24 cellular contexts compared by ENCODE assay signal in the genomic region with DNA sequence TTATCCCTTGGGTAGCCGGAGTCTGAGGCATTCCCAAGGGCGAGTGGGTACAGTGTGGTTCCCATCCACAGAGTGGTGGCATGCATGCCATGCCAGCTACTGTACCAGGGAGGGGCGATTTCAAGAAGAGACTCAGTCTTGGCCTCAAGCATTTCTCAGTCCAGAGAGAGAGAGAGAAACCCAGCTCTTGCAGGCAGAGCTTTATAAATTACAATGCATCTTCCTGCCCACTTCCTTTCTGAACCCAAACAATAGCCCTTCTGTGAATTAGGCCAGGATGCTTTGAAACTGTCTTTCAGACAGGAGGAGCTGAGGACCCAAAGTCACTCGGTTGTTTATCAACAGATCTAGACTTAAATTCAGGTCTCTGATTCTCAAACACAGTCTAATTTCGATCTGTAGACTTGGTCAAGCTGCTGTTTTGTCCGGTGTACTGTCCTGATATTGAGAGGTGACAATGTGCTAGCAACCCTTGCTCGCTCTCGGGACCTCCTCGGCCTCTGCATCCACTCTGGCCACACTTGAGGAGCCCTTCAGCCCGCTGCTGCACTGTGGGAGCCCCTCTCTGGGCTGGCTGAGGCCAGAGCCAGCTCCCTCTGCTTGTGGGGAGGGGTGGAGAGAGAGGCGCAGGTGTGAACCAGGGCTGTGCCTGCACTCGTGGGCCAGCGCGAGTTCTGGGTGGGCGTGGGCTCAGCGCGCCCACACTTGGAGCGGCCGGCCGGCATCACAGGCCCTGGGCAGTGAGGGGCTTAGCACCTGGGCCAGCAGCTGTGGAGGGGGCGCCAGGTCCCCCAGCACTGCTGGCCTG.
"Had no signal": no experiment of that assay in that cellular context is flagged by ENCODE, and none has a peak within 500 bp of the region (broad histone marks: within the 10 kb centered on the region; RNA-seq: fewer than 3 reads in every experiment).

No MANE protein-coding gene starts in this region.

- DNase-seq: activated B cell treated with CpG ODN at 0.5 μM for 24 hours; activated CD4-positive, alpha-beta T cell treated with anti-CD3 and anti-CD28 coated beads, Interleukin-2, amount 50 U/mL, for 1 hour; activated effector memory CD4-positive, alpha-beta T cell treated with anti-CD3 and anti-CD28 coated beads, Interleukin-2, amount 50 U/mL, for 16 hours; activated naive CD4-positive, alpha-beta T cell treated with anti-CD3 and anti-CD28 coated beads, Interleukin-2, amount 50 U/mL, for 16 hours; effector CD4-positive, alpha-beta T cell; esophagus squamous epithelium; glutamatergic neuron; left cardiac atrium; left ventricle myocardium superior; ovary; retina; sigmoid colon; stimulated activated CD4-positive, alpha-beta T cell treated with anti-CD3 and anti-CD28 coated beads, Interleukin-1b, Interleukin-23, amount 100 ng/mL, for 48 hours; stimulated activated CD4-positive, alpha-beta T cell treated with anti-CD3 and anti-CD28 coated beads, Interleukin-4, amount 100 ng/mL, for 4 hours; stimulated activated CD8-positive, alpha-beta memory T cell treated with anti-CD3 and anti-CD28 coated beads, Interleukin-4, amount 100 ng/mL, for 48 hours; stimulated activated naive B cell treated with anti-CD40 and anti-IgM and Interleukin-4, amounts not matched to agents 10 μg/mL and 1 μg/mL and 100 μg/mL, for 72 hours; testis; transverse colon; uterus had no signal

- ATAC-seq: left cardiac atrium; left ventricle myocardium superior; stimulated activated naive B cell treated with anti-CD40 and anti-IgM and Interleukin-4, amounts not matched to agents 10 μg/mL and 1 μg/mL and 100 μg/mL, for 72 hours had no signal

- H3K4me3 Mint-ChIP-seq: activated B cell treated with CpG ODN at 0.5 μM for 24 hours; activated T-helper 1 cell treated with anti-CD3 and anti-CD28 coated beads, Interleukin-12 subunit alpha, Interleukin-12 subunit beta, Interleukin-2, Interleukin-4 antibody, amounts not matched to agents 30 ng/mL and 10 ng/mL and 1 ng/mL, durations not matched to agents 14 hours and 24 hours and 36 hours; central memory CD8-positive, alpha-beta T cell; dendritic cell treated with granulocyte-macrophage colony-stimulating factor and Interleukin-4, amounts not matched to agents 40 ng/mL and 50 ng/mL, for 4 days; stimulated activated naive B cell treated with anti-CD40 and anti-IgM and Interleukin-4, amounts not matched to agents 10 μg/mL and 1 μg/mL and 100 μg/mL, for 72 hours; T-helper 2 cell treated with Interferon-gamma antibody and Interleukin-4, amounts not matched to agents 5 μg/mL and 100 μg/mL, for 36 hours had no signal

- H3K4me1 Mint-ChIP-seq: activated B cell treated with CpG ODN at 0.5 μM for 24 hours; central memory CD8-positive, alpha-beta T cell; stimulated activated naive B cell treated with anti-CD40 and anti-IgM and Interleukin-4, amounts not matched to agents 10 μg/mL and 1 μg/mL and 100 μg/mL, for 72 hours had no signal

- H3K27me3 Mint-ChIP-seq: activated B cell treated with CpG ODN at 0.5 μM for 24 hours had no signal

- H3K9me3 Mint-ChIP-seq: activated B cell treated with CpG ODN at 0.5 μM for 24 hours; activated T-helper 1 cell treated with anti-CD3 and anti-CD28 coated beads, Interleukin-12 subunit alpha, Interleukin-12 subunit beta, Interleukin-2, Interleukin-4 antibody, amounts not matched to agents 30 ng/mL and 10 ng/mL and 1 ng/mL, durations not matched to agents 14 hours and 24 hours and 36 hours; central memory CD8-positive, alpha-beta T cell; dendritic cell treated with granulocyte-macrophage colony-stimulating factor and Interleukin-4, amounts not matched to agents 40 ng/mL and 50 ng/mL, for 4 days; T-helper 2 cell treated with Interferon-gamma antibody and Interleukin-4, amounts not matched to agents 5 μg/mL and 100 μg/mL, for 36 hours had no signal

- H3K27ac Mint-ChIP-seq: activated B cell treated with CpG ODN at 0.5 μM for 24 hours; activated T-helper 1 cell treated with anti-CD3 and anti-CD28 coated beads, Interleukin-12 subunit alpha, Interleukin-12 subunit beta, Interleukin-2, Interleukin-4 antibody, amounts not matched to agents 30 ng/mL and 10 ng/mL and 1 ng/mL, durations not matched to agents 14 hours and 24 hours and 36 hours; dendritic cell treated with granulocyte-macrophage colony-stimulating factor and Interleukin-4, amounts not matched to agents 40 ng/mL and 50 ng/mL, for 4 days; progenitor cell of endocrine pancreas; stimulated activated naive B cell treated with anti-CD40 and anti-IgM and Interleukin-4, amounts not matched to agents 10 μg/mL and 1 μg/mL and 100 μg/mL, for 72 hours; T-helper 2 cell treated with Interferon-gamma antibody and Interleukin-4, amounts not matched to agents 5 μg/mL and 100 μg/mL, for 36 hours had no signal

- H3K36me3 Mint-ChIP-seq: stimulated activated naive B cell treated with anti-CD40 and anti-IgM and Interleukin-4, amounts not matched to agents 10 μg/mL and 1 μg/mL and 100 μg/mL, for 72 hours had no signal
